In genomic region chr12:52149182-52149641, GRCh38 we compare ENCODE assay signal across 17 cellular contexts. TPM values are rescaled to one million over a fixed set of nuclear protein-coding genes. Genes with fewer than 3 reads are reported as not detected.
DNase-seq lines count a peak whose midpoint lies in the region; ATAC-seq and TF ChIP-seq lines count a peak whose summit lies in the region.
"Had no signal": no experiment of that assay in that cellular context is flagged by ENCODE, and none has a peak within 500 bp of the region (broad histone marks: within the 10 kb centered on the region; RNA-seq: fewer than 3 reads in every experiment).

No MANE protein-coding gene starts in this region.

- H3K27me3 ChIP-seq in HUES6 (ENCODE audit: control insufficient read depth, insufficient read depth, low read length) (no peaks in the 10 kb centered on the region), lower lobe of right lung (ENCODE audit: low read depth) (no peaks in the 10 kb centered on the region), thymus (ENCODE audit: control insufficient read depth, insufficient read depth) (peaks cover 6% of the 10 kb centered on the region)
- H3K27me3 ChIP-seq: ovary had no signal

- H3K9me3 ChIP-seq in HUES6 (ENCODE audit: control insufficient read depth, insufficient read depth, low read depth, low read length) (no peaks in the 10 kb centered on the region), lower lobe of right lung (no peaks in the 10 kb centered on the region), thymus (ENCODE audit: control insufficient read depth) (no peaks in the 10 kb centered on the region)
- H3K9me3 ChIP-seq: ovary had no signal

- no peak for TF ChIP-seq CTCF in lower lobe of right lung (IDR thresholded peaks at IDR 0.05)
- TF ChIP-seq CTCF in GM13977 (IDR thresholded peaks at IDR 0.05; ENCODE audit: extremely low read depth, insufficient read depth, missing control alignments) = no peak

- H3K4me1 ChIP-seq in HUES6 (ENCODE audit: control insufficient read depth, insufficient read depth, low read length) = peaks cover 46% of the 10 kb centered on the region
- H3K4me1 ChIP-seq in lower lobe of right lung = peaks cover 59% of the 10 kb centered on the region
- H3K4me1 ChIP-seq in thymus (ENCODE audit: control insufficient read depth, insufficient read depth, low read length) = peaks cover 3% of the 10 kb centered on the region

- H3K36me3 ChIP-seq in HUES6 (ENCODE audit: control insufficient read depth, insufficient read depth, low read length) (no peaks in the 10 kb centered on the region), lower lobe of right lung (no peaks in the 10 kb centered on the region), thymus (ENCODE audit: control insufficient read depth, insufficient read depth) (no peaks in the 10 kb centered on the region)
- H3K36me3 ChIP-seq: ovary had no signal

- H3K27ac ChIP-seq in HUES6 (ENCODE audit: low read depth, low read length) (peak overlapping the region; percentile 97), lower lobe of right lung (peak overlapping the region; percentile 92), thymus (ENCODE audit: low read depth) (peak overlapping the region; percentile 73)
- H3K27ac ChIP-seq: ovary had no signal

- 90% methylated on average over 6 of the region's 6 CpGs for WGBS in thymus

- H3K9ac ChIP-seq in HUES6 (ENCODE audit: low read length) = peak overlapping the region; percentile 88

- no peak for ATAC-seq in lower lobe of right lung

- H3K4me3 ChIP-seq in HUES6 (ENCODE audit: low read depth, low read length) = no peak overlapping the region
- H3K4me3 ChIP-seq in lower lobe of right lung = no peak overlapping the region
- no peak overlapping the region for H3K4me3 ChIP-seq in thymus (ENCODE audit: low read length)
- H3K4me3 ChIP-seq: ovary had no signal

- DNase-seq in cerebellar cortex (ENCODE audit: low spot score) (peak; percentile 22), lower lobe of right lung (no peak), T-helper 2 cell (no peak), GM13977 (ENCODE audit: low spot score) (no peak), germinal center (ENCODE audit: low spot score) (no peak)
- DNase-seq in stimulated activated naive CD4-positive, alpha-beta T cell treated with Interleukin-2 at 50 U/mL for 16 hours (lab: John Stamatoyannopoulos, UW) = no peak
- DNase-seq: activated CD4-positive, alpha-beta T cell treated with anti-CD3 and anti-CD28 coated beads, Interleukin-2, amount 50 U/mL, for 1 hour; activated gamma-delta T cell treated with Interleukin-2 at 50 U/mL for 16 hours; KG1; NCI-H2029 treated with DMSO at 0.1 percent for 48 hours; stimulated activated CD4-positive, alpha-beta T cell treated with anti-CD3 and anti-CD28 coated beads, Interleukin-2, amount 100 ng/mL, for 48 hours; stimulated activated naive CD4-positive, alpha-beta T cell had no signal

- in situ Hi-C loops in GM13977 (cut with MboI; ENCODE audit: low pct_unique_long_range_greater_than_20kb, low sequenced_read_pairs, unreplicated experiment) = no loop called here

- intact Hi-C loops in lower lobe of right lung (cut with DNase I) = no loop called here

RNA-seq across cellular contexts. Expression of gene KRT80, which starts 42.6 kb away (rescaled TPM):
- total RNA-seq in lower lobe of right lung = 3.0 TPM
- 4.8 TPM for polyA plus RNA-seq in thymus
- total RNA-seq: H7; T-helper 1 cell treated with Interleukin-12 subunit alpha and Interleukin-12 subunit beta and Interleukin-4 antibody, amounts not matched to agents 30 ng/mL and 1 ng/mL, for 36 hours had no signal
